Comparison of ENCODE assay signal across 12 cellular contexts in genomic region chrX:40729923-40730584, GRCh38. TPM values are rescaled to one million over a fixed set of nuclear protein-coding genes. Genes with fewer than 3 reads are reported as not detected.
DNase-seq lines count a peak whose midpoint lies in the region; ATAC-seq, FAIRE-seq and TF ChIP-seq lines count a peak whose summit lies in the region.
"Had no signal": no experiment of that assay in that cellular context is flagged by ENCODE, and none has a peak within 500 bp of the region (broad histone marks: within the 10 kb centered on the region; RNA-seq: fewer than 3 reads in every experiment).

No MANE protein-coding gene starts in this region.

- peaks cover 59% of the 10 kb centered on the region for H3K36me3 Mint-ChIP-seq in CD4-positive, alpha-beta T cell (ENCODE audit: low read depth)
- H3K36me3 Mint-ChIP-seq in naive thymus-derived CD8-positive, alpha-beta T cell, result peaks cover 3 to 28% (median 7%) of the 10 kb centered on the region in 3 donors

- TF ChIP-seq POLR2A in K562 (conservative IDR thresholded peaks at IDR 0.05) (no peak), body of pancreas (IDR thresholded peaks at IDR 0.05) (no peak)

- H3K27ac Mint-ChIP-seq in CD4-positive, alpha-beta T cell, result peak overlapping the region; percentile 77
- H3K27ac Mint-ChIP-seq in naive thymus-derived CD8-positive, alpha-beta T cell, result peak overlapping the region; percentile 26 to 92 (median 82)

- H3K4me2 ChIP-seq in Loucy (ENCODE audit: low read depth, low read length, poor library complexity, severe bottlenecking) (peak overlapping the region; percentile 92), K562 (ENCODE audit: insufficient read depth, low read length) (peak overlapping the region; percentile 46)

- peak overlapping the region; percentile 94 for H3K4me3 ChIP-seq in Loucy (ENCODE audit: low read length, poor library complexity, severe bottlenecking)
- H3K4me3 ChIP-seq in K562, result no peak overlapping the region
- H3K4me3 ChIP-seq in body of pancreas, result no peak overlapping the region
- H3K4me3 ChIP-seq: spleen had no signal

- H3K9ac ChIP-seq in Loucy (ENCODE audit: low read depth, low read length, poor library complexity, severe bottlenecking) (peak overlapping the region; percentile 37), K562 (ENCODE audit: insufficient read depth in 1 of 2, low read depth in 2 of 2, low read length in 2 of 2) (no peak overlapping the region; a peak in 1 of 4 replicates)

- no peaks in the 10 kb centered on the region for H3K27me3 Mint-ChIP-seq in CD4-positive, alpha-beta T cell
- no peaks in the 10 kb centered on the region for H3K27me3 Mint-ChIP-seq in naive thymus-derived CD8-positive, alpha-beta T cell

- in situ Hi-C loops in K562 (cut with MboI), result no loop called here

- POLR2A ChIA-PET in CD4-positive, alpha-beta T cell (lab: Charles Lee), result no interaction called here
- POLR2A ChIA-PET in K562 (lab: Yijun Ruan, JAX), result interaction anchor here (1.6 kb wide), 1 partner anchor 17 kb away, joined by 5 read pairs; no protein-coding TSS in a partner anchor
- POLR2A ChIA-PET in naive thymus-derived CD8-positive, alpha-beta T cell (lab: Charles Lee), result interaction anchor here (0.8 kb wide), 1 partner anchor 33 kb away, joined by 6 read pairs; no protein-coding TSS in a partner anchor

- H3K9me3 Mint-ChIP-seq in CD4-positive, alpha-beta T cell, result no peaks in the 10 kb centered on the region
- H3K9me3 Mint-ChIP-seq in naive thymus-derived CD8-positive, alpha-beta T cell, result no peaks in the 10 kb centered on the region

- 5% methylated on average over 4 of the region's 4 CpGs for WGBS in K562 (ENCODE audit: insufficient coverage, low coverage, missing lambda C conversion rate)
- 36 to 37% methylated on average over 4 of the region's 4 CpGs for WGBS in body of pancreas, 2 donors

- no peaks in the 10 kb centered on the region for H3K9me2 ChIP-seq in Loucy (replicated peaks; ENCODE audit: low read depth, low read length)

- H3F3A ChIP-seq in Loucy (ENCODE audit: low read depth), result no peaks in the 10 kb centered on the region

- H2AFZ ChIP-seq in Loucy (ENCODE audit: low read length), result no peak overlapping the region
- H2AFZ ChIP-seq in K562 (ENCODE audit: low read depth, low read length), result no peak overlapping the region

- no peak for TF ChIP-seq RAD21 in K562 (CRISPR knock-in tag; conservative IDR thresholded peaks at IDR 0.05 in 1 of 2, IDR thresholded peaks at IDR 0.05 in 1 of 2)

- no peak for FAIRE-seq in K562 (lab: Jason Lieb, UNC)

- H3K27ac ChIP-seq in CD4-positive, alpha-beta T cell (ENCODE audit: low read depth, low read length), result no peak overlapping the region
- H3K27ac ChIP-seq in K562 (ENCODE audit: extremely low read depth, low read depth, low read length) (no peak overlapping the region), body of pancreas (no peak overlapping the region)

- H3K27me3 ChIP-seq in CD4-positive, alpha-beta T cell (ENCODE audit: control insufficient read depth, insufficient read depth, low read length), result no peaks in the 10 kb centered on the region
- H3K27me3 ChIP-seq in Loucy (ENCODE audit: insufficient read depth, low read length, poor library complexity, severe bottlenecking) (no peaks in the 10 kb centered on the region), K562 (ENCODE audit: control insufficient read depth in 2 of 2, insufficient read depth in 2 of 2, low read length in 2 of 2) (no peaks in the 10 kb centered on the region), body of pancreas (no peaks in the 10 kb centered on the region)
- H3K27me3 ChIP-seq: spleen had no signal

- peaks cover 78% of the 10 kb centered on the region for H3K4me1 Mint-ChIP-seq in CD4-positive, alpha-beta T cell (ENCODE audit: low read depth)
- H3K4me1 Mint-ChIP-seq in naive thymus-derived CD8-positive, alpha-beta T cell, result peaks cover 22 to 77% (median 73%) of the 10 kb centered on the region in 4 donors

- H3K4me1 ChIP-seq in Loucy (ENCODE audit: insufficient read depth, low read length, poor library complexity, severe bottlenecking) (peaks cover 23% of the 10 kb centered on the region), K562 (replicated peaks in 1 of 2; ENCODE audit: control insufficient read depth in 2 of 2, insufficient read depth in 2 of 2, low read length in 2 of 2) (peaks cover 6 to 11% of the 10 kb centered on the region in 2 experiments; a peak in 4 of 5 replicates), body of pancreas (peaks cover 27% of the 10 kb centered on the region)

- CTCF ChIA-PET in CD4-positive, alpha-beta T cell (lab: Charles Lee), result interaction anchor here (0.9 to 1.4 kb wide), 2 partner anchors 37 to 78 kb away, joined by 4 read pairs; no protein-coding TSS in a partner anchor
- CTCF ChIA-PET in K562 (lab: Yijun Ruan, JAX; ENCODE audit: low intra/inter-chr PET ratio), result no interaction called here

- TF ChIP-seq EP300 in K562 (IDR thresholded peaks at IDR 0.05; ENCODE audit: low read length), result no peak

- no TSS peak for BruUV-seq in K562 (replicated peaks; lab: Mats Ljungman, UMichigan)

- no peaks in the 10 kb centered on the region for H3K9me3 ChIP-seq in CD4-positive, alpha-beta T cell (ENCODE audit: control insufficient read depth, low read length)
- H3K9me3 ChIP-seq in Loucy (ENCODE audit: insufficient read depth, low read depth, low read length) (no peaks in the 10 kb centered on the region), K562 (replicated peaks; ENCODE audit: control insufficient read depth, insufficient read depth, low read depth, low read length) (no peaks in the 10 kb centered on the region), body of pancreas (no peaks in the 10 kb centered on the region)
- H3K9me3 ChIP-seq: spleen had no signal

- ATAC-seq in CD4-positive, alpha-beta T cell (ENCODE audit: poor library complexity), result no peak
- ATAC-seq in K562, result peak; percentile 35
- ATAC-seq in naive thymus-derived CD8-positive, alpha-beta T cell, result no peak
- ATAC-seq in body of pancreas, result no peak

- H4K20me1 ChIP-seq in Loucy (ENCODE audit: insufficient read depth, low read length, poor library complexity, severe bottlenecking) (peaks cover 57% of the 10 kb centered on the region), K562 (replicated peaks; ENCODE audit: control insufficient read depth, insufficient read depth, low read length) (peaks cover 10% of the 10 kb centered on the region)

- intact Hi-C loops in CD4-positive, alpha-beta T cell (cut with DNase I, micrococcal nuclease), result loop anchor here (5.0 to 10.0 kb wide), 3 partner anchors 45 to 65 kb away; no protein-coding TSS in a partner anchor
- intact Hi-C loops in K562 (cut with micrococcal nuclease) (no loop called here), body of pancreas (cut with DNase I) (no loop called here)

- H3K9me1 ChIP-seq in K562 (ENCODE audit: control insufficient read depth, insufficient read depth, low read length), result no peaks in the 10 kb centered on the region

- H3K4me3 Mint-ChIP-seq in CD4-positive, alpha-beta T cell, result peak overlapping the region; percentile 59
- H3K4me3 Mint-ChIP-seq in naive thymus-derived CD8-positive, alpha-beta T cell, result peak overlapping the region; percentile 38 to 78 (median 54)
- H3K4me3 Mint-ChIP-seq: endodermal cell had no signal

- TF ChIP-seq CTCF in CD4-positive, alpha-beta T cell (IDR thresholded peaks at IDR 0.05), result no peak
- no peak for TF ChIP-seq CTCF in Loucy (conservative IDR thresholded peaks at IDR 0.05; ENCODE audit: low read length)
- no peak for TF ChIP-seq CTCF in K562 (IDR thresholded peaks at IDR 0.05 in 2 of 3, conservative IDR thresholded peaks at IDR 0.05 in 1 of 3; ENCODE audit: insufficient read depth in 2 of 3, low read depth in 1 of 3, low read length in 3 of 3)
- TF ChIP-seq CTCF in body of pancreas (IDR thresholded peaks at IDR 0.05), result no peak

- H3K79me2 ChIP-seq in Loucy (ENCODE audit: insufficient read depth, low read length) (peaks cover 95% of the 10 kb centered on the region), K562 (ENCODE audit: control insufficient read depth, insufficient read depth, low read length) (peaks cover 66% of the 10 kb centered on the region)

- H3K36me3 ChIP-seq in Loucy (ENCODE audit: insufficient read depth, low read length) (peaks cover 22% of the 10 kb centered on the region; the same call in 1 of the 2 replicates), K562 (ENCODE audit: control insufficient read depth, insufficient read depth, low read length) (peaks cover 25% of the 10 kb centered on the region; the same call in 1 of the 3 replicates), body of pancreas (replicated peaks in 1 of 2; ENCODE audit: insufficient read depth in 1 of 2, low read depth in 2 of 2) (no peaks in the 10 kb centered on the region)

- no peak for DNase-seq in CD4-positive, alpha-beta T cell
- peak in 2 of 4 experiments; percentile 8 to 12 for DNase-seq in K562 (ENCODE audit: extremely low read depth in 1 of 4, low spot score in 3 of 4)
- no peak for DNase-seq in naive thymus-derived CD8-positive, alpha-beta T cell
- no peak for DNase-seq in NCI-H748 treated with DMSO at 0.1 percent for 48 hours (lab: John Stamatoyannopoulos, UW)
- DNase-seq in body of pancreas, result no peak
- DNase-seq in iPS-NIHi7 (ENCODE audit: extremely low spot score), result no peak
- DNase-seq in stimulated activated CD4-positive, alpha-beta T cell treated with anti-CD3 and anti-CD28 coated beads, Interleukin-1b, Interleukin-23, amount 100 ng/mL, for 48 hours, result no peak
- DNase-seq: anterior cingulate cortex, endodermal cell, NCI-H2227 treated with DMSO at 0.1 percent for 48 hours, spleen had no signal

RNA-seq across cellular contexts. Expression of gene MED14, which starts 5.3 kb away (rescaled TPM):
- 10 to 100 TPM; 59.9 to 67.7 TPM for total RNA-seq in CD4-positive, alpha-beta T cell
- 88.7 and 229 TPM in 2 replicates for total RNA-seq in K562 (2011; cell fraction: chromatin; rRNA removed; ENCODE audit: low replicate concordance)
- total RNA-seq in K562 (2011; cell fraction: nucleolus; rRNA removed), result 26.5 and 33.0 TPM in 2 replicates
- total RNA-seq in K562 (2011; cell fraction: nucleoplasm; rRNA removed), result 83.7 and 89.4 TPM in 2 replicates
- total RNA-seq in K562 (2014; rRNA removed) (11.5 and 19.1 TPM in 2 replicates), K562 (2014; rRNA removed; fragmentation: Illumina TruSeq; extraction: Trizol) (15.1 and 18.4 TPM in 2 replicates), K562 (2015; rRNA removed; fragmentation: Illumina TruSeq; extraction: Trizol) (18.4 and 18.7 TPM in 2 replicates), K562 (2021) (30.5 and 35.3 TPM in 2 replicates), body of pancreas (10 to 100 TPM; 21.4 to 27.0 TPM)
- polyA plus RNA-seq in K562 (2011; rRNA removed) (29.2 and 32.4 TPM in 2 replicates), K562 (2014; fragmentation: Illumina TruSeq; extraction: Trizol) (24.9 and 34.0 TPM in 2 replicates), K562 (2014; fragmentation: Nextera tagmentation; extraction: Ambion mirVana) (10 to 100 TPM in 1 of 2 experiments, 1 to 10 TPM in 1; 9.2 to 13.0 TPM), K562 (2014; rRNA removed) (22.5 and 29.9 TPM in 2 replicates)
- polyA plus RNA-seq in K562 (2011; cell fraction: cytosol; rRNA removed), result 19.5 and 22.7 TPM in 2 replicates
- 72.6 and 74.7 TPM in 2 replicates for polyA plus RNA-seq in K562 (2011; cell fraction: nucleus; rRNA removed)
- polyA plus RNA-seq in K562 (2012), result 18.0 and 18.2 TPM in 2 replicates
- polyA minus RNA-seq in K562 (2011; rRNA and poly(A)+ RNA removed), result 33.9 and 45.0 TPM in 2 replicates
- polyA minus RNA-seq in K562 (2011; cell fraction: cytosol; rRNA and poly(A)+ RNA removed), result 14.0 and 28.5 TPM in 2 replicates
- polyA minus RNA-seq in K562 (2011; cell fraction: nucleus; rRNA and poly(A)+ RNA removed), result 39.9 and 54.0 TPM in 2 replicates
- total RNA-seq in naive thymus-derived CD8-positive, alpha-beta T cell, result 10 to 100 TPM; 37.2 to 42.0 TPM
- 10 to 100 TPM in 1 of 3 donors, 1 to 10 TPM in 2; 6.0 to 11.7 (median 6.7) TPM for polyA plus RNA-seq in naive thymus-derived CD8-positive, alpha-beta T cell

Comparison
In these comparisons a context has a peak if more than half of its experiments do, and no peak if none do; other contexts are left out.
1. intact Hi-C loops: an anchor here in CD4-positive, alpha-beta T cell (5.0 to 10.0 kb wide); none called in K562 and body of pancreas.